ENCODE assay signal across 10 cellular contexts in genomic region chr20:59149678-59150504, GRCh38. TPM values are rescaled to one million over a fixed set of nuclear protein-coding genes. Genes with fewer than 3 reads are reported as not detected.
A peak's percentile ranks its signal among the peaks of the same experiment; 100 is the strongest.
DNase-seq lines count a peak whose midpoint lies in the region; ATAC-seq and TF ChIP-seq lines count a peak whose summit lies in the region.
"Had no signal": no experiment of that assay in that cellular context is flagged by ENCODE, and none has a peak within 500 bp of the region (broad histone marks: within the 10 kb centered on the region; RNA-seq: fewer than 3 reads in every experiment).

No MANE protein-coding gene starts in this region.

- peak overlapping the region in 3 of 4 donors; percentile 46 to 60 (median 54) for H3K27ac ChIP-seq in esophagus muscularis mucosa (replicated peaks in 1 of 4)
- H3K27ac ChIP-seq in A673 (ENCODE audit: low read depth, low read length, poor library complexity, severe bottlenecking), result no peak overlapping the region

- no peak for TF ChIP-seq POLR2A in esophagus muscularis mucosa (IDR thresholded peaks at IDR 0.05; ENCODE audit: low read depth)

- CTCF ChIA-PET in A673 (lab: Charles Lee), result no interaction called here

- ATAC-seq in HG02885 (IDR thresholded peaks at IDR 0.05; ENCODE audit: poor library complexity, unreplicated experiment) (peak; percentile 45), GM21576 (IDR thresholded peaks at IDR 0.05; ENCODE audit: unreplicated experiment) (no peak)

- TF ChIP-seq CTCF in esophagus muscularis mucosa (IDR thresholded peaks at IDR 0.05) (no peak), A673 (conservative IDR thresholded peaks at IDR 0.05; ENCODE audit: low read depth, low read length) (no peak)

- no peak for TF ChIP-seq EP300 in esophagus muscularis mucosa (IDR thresholded peaks at IDR 0.05)

- WGBS in esophagus muscularis mucosa, result 60% methylated on average over 18 of the region's 18 CpGs

- H3K4me1 ChIP-seq in esophagus muscularis mucosa, result peaks cover 31 to 66% (median 43%) of the 10 kb centered on the region in 4 donors
- H3K4me1 ChIP-seq in A673 (ENCODE audit: insufficient read depth, low read length, poor library complexity, severe bottlenecking), result no peaks in the 10 kb centered on the region

- intact Hi-C loops in esophagus muscularis mucosa (cut with DNase I) (loop anchor here (10.0 kb wide), 1 partner anchor 65 kb away; no protein-coding TSS in a partner anchor), A673 (cut with micrococcal nuclease; ENCODE audit: unreplicated experiment) (no loop called here)

- peak; percentile 41 to 42 for DNase-seq in activated CD4-positive, alpha-beta T cell treated with anti-CD3 and anti-CD28 coated beads, Interleukin-2, amount 50 U/mL, for 4 hours
- DNase-seq in esophagus muscularis mucosa (ENCODE audit: extremely low spot score), result no peak
- DNase-seq in stimulated activated CD8-positive, alpha-beta memory T cell treated with anti-CD3 and anti-CD28 coated beads, Interleukin-15, amount 100 ng/mL, for 4 hours (ENCODE audit: low read depth in 2 of 2), result peak; percentile 21 to 31
- DNase-seq in COLO668 (lab: John Stamatoyannopoulos, UW; ENCODE audit: unreplicated experiment), result no peak
- DNase-seq in NCI-H345 treated with DMSO at 0.1 percent for 48 hours (lab: John Stamatoyannopoulos, UW; ENCODE audit: unreplicated experiment), result no peak
- no peak for DNase-seq in A673 (ENCODE audit: low spot score)

- POLR2A ChIA-PET in A673 (lab: Charles Lee; ENCODE audit: low non-redundant PET), result no interaction called here

- no peak overlapping the region for H3K4me3 ChIP-seq in esophagus muscularis mucosa
- H3K4me3 ChIP-seq in A673 (ENCODE audit: low read depth, low read length, poor library complexity, severe bottlenecking), result no peak overlapping the region

- no TSS peak for BruUV-seq in A673 (replicated peaks; lab: Mats Ljungman, UMichigan)

- H3K36me3 ChIP-seq in esophagus muscularis mucosa, result no peaks in the 10 kb centered on the region
- H3K36me3 ChIP-seq in A673 (ENCODE audit: insufficient read depth, low read length, poor library complexity, severe bottlenecking), result no peaks in the 10 kb centered on the region

- H3K9me3 ChIP-seq in esophagus muscularis mucosa (no peaks in the 10 kb centered on the region), A673 (ENCODE audit: low read depth, low read length, poor library complexity, severe bottlenecking) (no peaks in the 10 kb centered on the region)

- H3K27me3 ChIP-seq in esophagus muscularis mucosa (no peaks in the 10 kb centered on the region), A673 (replicated peaks; ENCODE audit: insufficient read depth, low read depth, low read length, poor library complexity) (peaks cover 3% of the 10 kb centered on the region)

RNA-seq across cellular contexts. Expression of gene ZNF831, which starts 13.7 kb away (rescaled TPM):
- total RNA-seq in esophagus muscularis mucosa (1 to 10 TPM in 1 of 4 donors, under 1 TPM in 3; 0.34 to 1.3 (median 0.56) TPM), A673 (2021) (not detected in 2 replicates)
- total RNA-seq: epithelial cell of proximal tubule, renal cortical epithelial cell had no signal

Comparison
In these comparisons a context has a peak if more than half of its experiments do, and no peak if none do; other contexts are left out.
1. DNase-seq: peak in activated CD4-positive, alpha-beta T cell treated with anti-CD3 and anti-CD28 coated beads, Interleukin-2, amount 50 U/mL, for 4 hours (2 of 2) and stimulated activated CD8-positive, alpha-beta memory T cell treated with anti-CD3 and anti-CD28 coated beads, Interleukin-15, amount 100 ng/mL, for 4 hours (2 of 2); none in esophagus muscularis mucosa (single experiment), COLO668 (single experiment), NCI-H345 treated with DMSO at 0.1 percent for 48 hours (single experiment) and A673 (single experiment).